9 cellular contexts compared by ENCODE assay signal in the genomic region with DNA sequence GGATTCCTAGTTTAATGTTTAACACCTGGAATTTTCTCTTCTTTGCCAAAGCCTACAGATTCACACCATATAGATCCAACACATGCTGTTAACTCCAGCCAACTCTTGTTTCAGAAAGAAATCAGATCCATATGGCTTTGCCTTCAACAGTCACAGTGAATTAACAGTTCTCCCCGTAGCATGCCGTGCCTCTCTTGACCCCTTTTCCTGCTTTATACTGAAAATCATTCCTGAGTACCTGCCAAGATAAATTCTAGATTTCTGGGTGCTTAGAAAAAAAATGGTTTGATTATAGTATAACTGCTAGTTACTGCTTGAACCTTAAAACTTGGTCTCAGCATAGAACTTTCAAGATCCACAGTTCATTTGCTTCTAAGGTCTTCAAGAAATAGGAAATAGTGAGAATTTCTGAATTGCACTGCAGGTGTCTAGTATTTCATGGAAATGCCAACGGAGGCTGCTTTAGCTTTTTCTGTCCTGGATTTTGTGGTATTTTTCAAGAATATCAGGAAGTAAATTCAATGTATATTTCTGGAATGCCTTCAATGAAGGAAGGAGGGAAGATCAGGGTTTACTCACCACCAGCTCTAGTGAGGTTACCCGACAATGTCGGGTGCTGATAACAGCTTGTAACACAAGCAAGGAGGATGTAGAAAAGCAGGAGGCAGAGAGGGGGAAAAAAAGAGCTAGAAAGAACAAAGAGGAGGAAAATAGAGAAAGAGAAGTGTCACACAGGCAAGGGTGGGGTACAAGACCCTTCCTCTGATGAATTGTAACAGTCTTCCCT. TPM values are rescaled to one million over a fixed set of nuclear protein-coding genes. Genes with fewer than 3 reads are reported as not detected.
A peak's percentile ranks its signal among the peaks of the same experiment; 100 is the strongest.
DNase-seq lines count a peak whose midpoint lies in the region; ATAC-seq, FAIRE-seq and TF ChIP-seq lines count a peak whose summit lies in the region.
"Had no signal": no experiment of that assay in that cellular context is flagged by ENCODE, and none has a peak within 500 bp of the region (broad histone marks: within the 10 kb centered on the region; RNA-seq: fewer than 3 reads in every experiment).

No MANE protein-coding gene starts in this region.

- H3K9ac ChIP-seq in astrocyte (ENCODE audit: low read length) (peak overlapping the region; percentile 58), kidney (ENCODE audit: low read length in 2 of 2) (peak overlapping the region in 1 of 2 donors; percentile 23), Karpas-422 (ENCODE audit: low read length) (no peak overlapping the region)

- H3K27me3 ChIP-seq in astrocyte (ENCODE audit: insufficient read depth, low read length) = no peaks in the 10 kb centered on the region
- H3K27me3 ChIP-seq in thoracic aorta (replicated peaks; ENCODE audit: insufficient read depth) = no peaks in the 10 kb centered on the region
- no peaks in the 10 kb centered on the region for H3K27me3 ChIP-seq in Karpas-422 (ENCODE audit: low read length)

- H3K79me2 ChIP-seq in astrocyte (ENCODE audit: insufficient read depth, low read length) (peaks cover 71% of the 10 kb centered on the region), Karpas-422 (ENCODE audit: low read length) (no peaks in the 10 kb centered on the region)

- H3K4me1 Mint-ChIP-seq in astrocyte (ENCODE audit: low read depth, unreplicated experiment) = peaks cover 22% of the 10 kb centered on the region

- intact Hi-C loops in kidney (cut with DNase I) = no loop called here

- H3K27ac Mint-ChIP-seq in astrocyte (ENCODE audit: unreplicated experiment) = peak overlapping the region; percentile 80

- peak overlapping the region; percentile 51 for H3K4me3 Mint-ChIP-seq in astrocyte (ENCODE audit: unreplicated experiment)

- H3K36me3 Mint-ChIP-seq in astrocyte (ENCODE audit: low read depth, unreplicated experiment) = no peaks in the 10 kb centered on the region

- no peaks in the 10 kb centered on the region for H3K9me3 ChIP-seq in astrocyte (ENCODE audit: insufficient read depth, low read depth, low read length)
- no peaks in the 10 kb centered on the region for H3K9me3 ChIP-seq in kidney (ENCODE audit: control insufficient read depth in 1 of 2, low read length in 2 of 2)
- no peaks in the 10 kb centered on the region for H3K9me3 ChIP-seq in thoracic aorta
- no peaks in the 10 kb centered on the region for H3K9me3 ChIP-seq in Karpas-422 (ENCODE audit: low read length)

- no peak overlapping the region for H2AFZ ChIP-seq in astrocyte (ENCODE audit: low read depth, low read length)
- H2AFZ ChIP-seq in Karpas-422 (ENCODE audit: low read length) = no peak overlapping the region

- H3K4me3 ChIP-seq in astrocyte (ENCODE audit: insufficient read depth, low read depth, low read length) (peak overlapping the region; percentile 54), kidney (ENCODE audit: low read length in 2 of 2) (peak overlapping the region; percentile 59 to 67), thoracic aorta (peak overlapping the region; percentile 56), Karpas-422 (ENCODE audit: low read length) (no peak overlapping the region)

- H3K27me3 Mint-ChIP-seq in astrocyte (ENCODE audit: low read depth, unreplicated experiment) = no peaks in the 10 kb centered on the region

- no peak for ATAC-seq in thoracic aorta (ENCODE audit: insufficient number of reproducible peaks, low FRiP score, low read depth)

- no peaks in the 10 kb centered on the region for H3K9me3 Mint-ChIP-seq in astrocyte (ENCODE audit: unreplicated experiment)

- no peak for FAIRE-seq in astrocyte (lab: Jason Lieb, UNC)
- FAIRE-seq in kidney (lab: Jason Lieb, UNC) = no peak

- peaks cover 19% of the 10 kb centered on the region for H3K4me1 ChIP-seq in astrocyte (ENCODE audit: insufficient read depth, low read length)
- peaks cover 2 to 15% of the 10 kb centered on the region in 2 donors for H3K4me1 ChIP-seq in kidney (ENCODE audit: control insufficient read depth in 1 of 2, insufficient read depth in 1 of 2, low read depth in 1 of 2, low read length in 2 of 2)
- H3K4me1 ChIP-seq in thoracic aorta (ENCODE audit: control insufficient read depth in 1 of 2, low read depth in 2 of 2) = peaks cover 7 to 32% of the 10 kb centered on the region in 2 donors
- no peaks in the 10 kb centered on the region for H3K4me1 ChIP-seq in Karpas-422 (ENCODE audit: low read length)

- no peaks in the 10 kb centered on the region for H3K9me2 ChIP-seq in Karpas-422 (replicated peaks; ENCODE audit: insufficient read depth, low read length)

- TF ChIP-seq CTCF in astrocyte (IDR thresholded peaks at IDR 0.05; ENCODE audit: insufficient read depth, low read depth, low read length) (no peak), kidney (IDR thresholded peaks at IDR 0.05; ENCODE audit: borderline replicate concordance, extremely low read depth, insufficient read depth) (no peak), thoracic aorta (IDR thresholded peaks at IDR 0.05) (no peak)

- DNase-seq in NCI-H748 (lab: John Stamatoyannopoulos, UW; ENCODE audit: unreplicated experiment) = peak; percentile 16
- DNase-seq in NCI-H748 treated with DMSO at 0.1 percent for 48 hours (lab: John Stamatoyannopoulos, UW) = no peak
- peak; percentile 29 for DNase-seq in astrocyte (ENCODE audit: low read depth)
- DNase-seq in kidney = no peak
- no peak for DNase-seq in thoracic aorta (ENCODE audit: low spot score)
- no peak for DNase-seq in SIG-M5 treated with dmso at 0.1 percent for 504 hours (lab: John Stamatoyannopoulos, UW; ENCODE audit: unreplicated experiment)
- DNase-seq in Karpas-422 = no peak
- DNase-seq in stimulated activated CD8-positive, alpha-beta memory T cell treated with anti-CD3 and anti-CD28 coated beads, Interleukin-4, amount 100 ng/mL, for 48 hours = no peak
- DNase-seq: 8988T had no signal

- H3K4me2 ChIP-seq in astrocyte (ENCODE audit: low read length) (peak overlapping the region; percentile 86), Karpas-422 (ENCODE audit: low read depth, low read length, poor library complexity, severe bottlenecking) (no peak overlapping the region)

- H3K27ac ChIP-seq in astrocyte (ENCODE audit: low read depth, low read length) (no peak overlapping the region), kidney (ENCODE audit: low read depth in 2 of 2, low read length in 2 of 2) (peak overlapping the region in 1 of 2 donors; percentile 41), thoracic aorta (no peak overlapping the region), Karpas-422 (ENCODE audit: low read length) (no peak overlapping the region)

- no peaks in the 10 kb centered on the region for H3K36me3 ChIP-seq in astrocyte (ENCODE audit: insufficient read depth, low read length)
- no peaks in the 10 kb centered on the region for H3K36me3 ChIP-seq in kidney (ENCODE audit: control insufficient read depth in 1 of 2, insufficient read depth in 2 of 2, low read length in 2 of 2)
- H3K36me3 ChIP-seq in thoracic aorta = no peaks in the 10 kb centered on the region
- H3K36me3 ChIP-seq in Karpas-422 (ENCODE audit: insufficient read depth, low read length) = no peaks in the 10 kb centered on the region

- H4K20me1 ChIP-seq in astrocyte (ENCODE audit: insufficient read depth, low read length) = no peaks in the 10 kb centered on the region
- no peaks in the 10 kb centered on the region for H4K20me1 ChIP-seq in Karpas-422 (ENCODE audit: insufficient read depth, low read depth, low read length)

RNA-seq across cellular contexts. Expression of a gene that starts 6.6 kb away (rescaled TPM):
- 13.9 and 15.6 TPM in 2 replicates for total RNA-seq in astrocyte
- 24.2 TPM for total RNA-seq in kidney
- polyA plus RNA-seq in kidney (ENCODE audit: insufficient read depth, low read depth, low replicate concordance) = 4.9 TPM
- 10 to 100 TPM; 47.2 to 87.7 TPM for total RNA-seq in thoracic aorta
- not detected in 2 replicates for total RNA-seq in Karpas-422 (2014; rRNA removed; shearing (Covaris generic); ENCODE audit: low replicate concordance)

Comparison
In these comparisons a context has a peak if more than half of its experiments do, and no peak if none do; other contexts are left out.
1. DNase-seq: peak in NCI-H748 (single experiment) and astrocyte (single experiment); none in NCI-H748 treated with DMSO at 0.1 percent for 48 hours (single experiment), kidney (single experiment), thoracic aorta (single experiment), SIG-M5 treated with dmso at 0.1 percent for 504 hours (single experiment), Karpas-422 (single experiment) and stimulated activated CD8-positive, alpha-beta memory T cell treated with anti-CD3 and anti-CD28 coated beads, Interleukin-4, amount 100 ng/mL, for 48 hours (single experiment).
2. RNA of a gene that starts 6.6 kb away (total RNA-seq): 47.2 to 87.7 TPM in thoracic aorta, 24.2 TPM in kidney (single experiment) and 13.9 to 15.6 TPM in astrocyte; not detected in Karpas-422; every median in the first group is over 10 times any median in the second.